In the genomic region with DNA sequence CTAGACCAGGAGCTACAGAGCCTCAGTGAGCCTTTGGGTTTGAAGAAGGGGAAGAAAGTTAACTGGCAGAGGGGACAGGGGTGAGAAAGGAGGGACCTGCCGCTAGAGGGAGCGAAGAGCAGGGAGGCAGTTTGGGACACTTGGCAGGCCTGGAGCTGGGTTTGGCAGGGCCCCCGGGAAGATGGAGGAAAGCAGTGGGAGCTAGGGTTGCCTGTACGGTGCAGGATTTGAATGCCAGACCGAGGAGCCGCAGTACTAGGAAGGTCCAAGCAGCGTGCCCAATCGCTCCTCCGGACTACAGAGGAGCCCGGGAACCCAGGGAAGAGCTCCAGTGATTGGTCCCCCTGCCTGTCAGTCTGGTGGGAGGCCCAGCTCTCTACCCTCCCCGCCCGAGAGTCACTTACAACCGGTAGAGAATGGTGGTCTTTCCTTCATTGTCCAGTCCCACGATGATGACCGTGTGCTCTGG, we compare ENCODE assay signal across 1 cellular context.
A peak's percentile ranks its signal among the peaks of the same experiment; 100 is the strongest.
TF ChIP-seq lines count a peak whose summit lies in the region.

No MANE protein-coding gene starts in this region.

TF ChIP-seq in HEK293, 187 proteins besides CTCF, POLR2A, EP300 and RAD21 (continued from another document):
- TF ChIP-seq, protein P1, sequence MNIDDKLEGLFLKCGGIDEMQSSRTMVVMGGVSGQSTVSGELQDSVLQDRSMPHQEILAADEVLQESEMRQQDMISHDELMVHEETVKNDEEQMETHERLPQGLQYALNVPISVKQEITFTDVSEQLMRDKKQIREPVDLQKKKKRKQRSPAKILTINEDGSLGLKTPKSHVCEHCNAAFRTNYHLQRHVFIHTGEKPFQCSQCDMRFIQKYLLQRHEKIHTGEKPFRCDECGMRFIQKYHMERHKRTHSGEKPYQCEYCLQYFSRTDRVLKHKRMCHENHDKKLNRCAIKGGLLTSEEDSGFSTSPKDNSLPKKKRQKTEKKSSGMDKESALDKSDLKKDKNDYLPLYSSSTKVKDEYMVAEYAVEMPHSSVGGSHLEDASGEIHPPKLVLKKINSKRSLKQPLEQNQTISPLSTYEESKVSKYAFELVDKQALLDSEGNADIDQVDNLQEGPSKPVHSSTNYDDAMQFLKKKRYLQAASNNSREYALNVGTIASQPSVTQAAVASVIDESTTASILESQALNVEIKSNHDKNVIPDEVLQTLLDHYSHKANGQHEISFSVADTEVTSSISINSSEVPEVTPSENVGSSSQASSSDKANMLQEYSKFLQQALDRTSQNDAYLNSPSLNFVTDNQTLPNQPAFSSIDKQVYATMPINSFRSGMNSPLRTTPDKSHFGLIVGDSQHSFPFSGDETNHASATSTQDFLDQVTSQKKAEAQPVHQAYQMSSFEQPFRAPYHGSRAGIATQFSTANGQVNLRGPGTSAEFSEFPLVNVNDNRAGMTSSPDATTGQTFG (tag by site-specific recombination; IDR thresholded peaks at IDR 0.05; ENCODE audit: borderline replicate concordance), result no peak
- TF ChIP-seq, protein P2, sequence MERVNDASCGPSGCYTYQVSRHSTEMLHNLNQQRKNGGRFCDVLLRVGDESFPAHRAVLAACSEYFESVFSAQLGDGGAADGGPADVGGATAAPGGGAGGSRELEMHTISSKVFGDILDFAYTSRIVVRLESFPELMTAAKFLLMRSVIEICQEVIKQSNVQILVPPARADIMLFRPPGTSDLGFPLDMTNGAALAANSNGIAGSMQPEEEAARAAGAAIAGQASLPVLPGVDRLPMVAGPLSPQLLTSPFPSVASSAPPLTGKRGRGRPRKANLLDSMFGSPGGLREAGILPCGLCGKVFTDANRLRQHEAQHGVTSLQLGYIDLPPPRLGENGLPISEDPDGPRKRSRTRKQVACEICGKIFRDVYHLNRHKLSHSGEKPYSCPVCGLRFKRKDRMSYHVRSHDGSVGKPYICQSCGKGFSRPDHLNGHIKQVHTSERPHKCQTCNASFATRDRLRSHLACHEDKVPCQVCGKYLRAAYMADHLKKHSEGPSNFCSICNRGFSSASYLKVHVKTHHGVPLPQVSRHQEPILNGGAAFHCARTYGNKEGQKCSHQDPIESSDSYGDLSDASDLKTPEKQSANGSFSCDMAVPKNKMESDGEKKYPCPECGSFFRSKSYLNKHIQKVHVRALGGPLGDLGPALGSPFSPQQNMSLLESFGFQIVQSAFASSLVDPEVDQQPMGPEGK (tag by site-specific recombination; IDR thresholded peaks at IDR 0.05), result peak; percentile 87
- peak; percentile 51 for TF ChIP-seq ZNF335 (tag by site-specific recombination; conservative IDR thresholded peaks at IDR 0.05)
- peak; percentile 90 for TF ChIP-seq IKZF3 (tag by site-specific recombination; IDR thresholded peaks at IDR 0.05)
- TF ChIP-seq ZNF792 (tag by site-specific recombination; IDR thresholded peaks at IDR 0.05), result no peak
- TF ChIP-seq, protein P3, sequence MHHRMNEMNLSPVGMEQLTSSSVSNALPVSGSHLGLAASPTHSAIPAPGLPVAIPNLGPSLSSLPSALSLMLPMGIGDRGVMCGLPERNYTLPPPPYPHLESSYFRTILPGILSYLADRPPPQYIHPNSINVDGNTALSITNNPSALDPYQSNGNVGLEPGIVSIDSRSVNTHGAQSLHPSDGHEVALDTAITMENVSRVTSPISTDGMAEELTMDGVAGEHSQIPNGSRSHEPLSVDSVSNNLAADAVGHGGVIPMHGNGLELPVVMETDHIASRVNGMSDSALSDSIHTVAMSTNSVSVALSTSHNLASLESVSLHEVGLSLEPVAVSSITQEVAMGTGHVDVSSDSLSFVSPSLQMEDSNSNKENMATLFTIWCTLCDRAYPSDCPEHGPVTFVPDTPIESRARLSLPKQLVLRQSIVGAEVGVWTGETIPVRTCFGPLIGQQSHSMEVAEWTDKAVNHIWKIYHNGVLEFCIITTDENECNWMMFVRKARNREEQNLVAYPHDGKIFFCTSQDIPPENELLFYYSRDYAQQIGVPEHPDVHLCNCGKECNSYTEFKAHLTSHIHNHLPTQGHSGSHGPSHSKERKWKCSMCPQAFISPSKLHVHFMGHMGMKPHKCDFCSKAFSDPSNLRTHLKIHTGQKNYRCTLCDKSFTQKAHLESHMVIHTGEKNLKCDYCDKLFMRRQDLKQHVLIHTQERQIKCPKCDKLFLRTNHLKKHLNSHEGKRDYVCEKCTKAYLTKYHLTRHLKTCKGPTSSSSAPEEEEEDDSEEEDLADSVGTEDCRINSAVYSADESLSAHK (tag by site-specific recombination; IDR thresholded peaks at IDR 0.05), result peak; percentile 31; the same call in 1 of the 2 replicates
- 0 out of 2 replicates have a peak, but pooled peaks have one; percentile 35 for TF ChIP-seq SP7 (tag by site-specific recombination; IDR thresholded peaks at IDR 0.05)
- TF ChIP-seq GLIS1 (tag by site-specific recombination; IDR thresholded peaks at IDR 0.05), result peak; percentile 58
- TF ChIP-seq ZNF600 (tag by site-specific recombination; IDR thresholded peaks at IDR 0.05), result peak; percentile 60
- peak; percentile 41 for TF ChIP-seq SP2 (tag by site-specific recombination; IDR thresholded peaks at IDR 0.05)
- TF ChIP-seq YY2 (tag by site-specific recombination; IDR thresholded peaks at IDR 0.05), result 0 out of 2 replicates have a peak, but pooled peaks have one; percentile 32
- TF ChIP-seq GLIS2 (tag by site-specific recombination; IDR thresholded peaks at IDR 0.05), result peak; percentile 44
- peak; percentile 66; the same call in 1 of the 2 replicates for TF ChIP-seq ZBTB48 (tag by site-specific recombination; IDR thresholded peaks at IDR 0.05)
- TF ChIP-seq ZNF76 (tag by site-specific recombination; IDR thresholded peaks at IDR 0.05; ENCODE audit: borderline replicate concordance, low read depth), result peak; percentile 56; the same call in 1 of the 2 replicates
